ENCODE assay signal across 3 cellular contexts in the genomic region with DNA sequence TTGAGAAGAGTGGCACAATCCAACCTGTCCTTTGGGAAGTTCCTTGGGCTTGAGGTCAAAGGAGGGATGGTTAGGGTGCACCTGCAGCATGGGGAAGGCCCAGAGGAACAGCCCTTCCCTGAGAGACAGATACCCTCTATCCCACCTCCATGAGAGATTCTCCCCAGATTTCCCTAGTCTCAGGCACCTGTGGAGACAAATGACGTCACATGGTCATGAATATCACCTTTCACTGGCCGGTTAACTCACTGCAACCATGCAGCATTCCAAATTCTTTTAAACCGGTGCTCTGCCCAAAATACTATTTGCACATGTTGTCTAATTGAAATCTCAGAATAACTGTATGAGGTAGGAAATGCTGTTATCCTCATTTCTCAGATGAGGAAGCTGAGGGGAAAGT.
TF ChIP-seq lines count a peak whose summit lies in the region.

No MANE protein-coding gene starts in this region.

TF ChIP-seq in HepG2, 621 proteins besides CTCF, POLR2A, EP300 and RAD21:
- peak; percentile 88 for TF ChIP-seq CREB1 (IDR thresholded peaks at IDR 0.05)
- TF ChIP-seq CREB1 (CRISPR knock-in tag; IDR thresholded peaks at IDR 0.05) = no peak
- no peak for TF ChIP-seq PTBP1 (IDR thresholded peaks at IDR 0.05; ENCODE audit: low read depth, low read length, poor library complexity, severe bottlenecking)
- peak; percentile 75; the same call in 1 of the 2 replicates for TF ChIP-seq ATF7 (IDR thresholded peaks at IDR 0.05)
- TF ChIP-seq ATF7 (CRISPR knock-in tag; IDR thresholded peaks at IDR 0.05) = no peak
- no peak for TF ChIP-seq ZNF136 (CRISPR knock-in tag; IDR thresholded peaks at IDR 0.05; ENCODE audit: low read depth)
- no peak for TF ChIP-seq HNRNPL (IDR thresholded peaks at IDR 0.05; ENCODE audit: low read depth, low read length)
- TF ChIP-seq ZBTB42 (CRISPR knock-in tag; IDR thresholded peaks at IDR 0.05) = no peak

TF ChIP-seq in H1, 55 proteins besides CTCF, POLR2A, EP300 and RAD21:
- no peak for TF ChIP-seq TBP (IDR thresholded peaks at IDR 0.05; ENCODE audit: low read depth, low read length)
- no peak for TF ChIP-seq FOSL1 (IDR thresholded peaks at IDR 0.05; ENCODE audit: insufficient read depth, low read depth, low read length)
- TF ChIP-seq BACH1 (IDR thresholded peaks at IDR 0.05; ENCODE audit: low read length) = no peak
- TF ChIP-seq JUN (IDR thresholded peaks at IDR 0.05; ENCODE audit: low read depth, low read length) = no peak
- no peak for TF ChIP-seq JUND (IDR thresholded peaks at IDR 0.05; ENCODE audit: low read length)
- TF ChIP-seq SRF (IDR thresholded peaks at IDR 0.05; ENCODE audit: low read depth, low read length) = no peak
- no peak for TF ChIP-seq ZNF274 (IDR thresholded peaks at IDR 0.05; ENCODE audit: borderline replicate concordance, extremely low read depth, low read length)
- no peak for TF ChIP-seq CHD2 (IDR thresholded peaks at IDR 0.05; ENCODE audit: low read length)
- TF ChIP-seq KDM5A (IDR thresholded peaks at IDR 0.05; ENCODE audit: low read length) = no peak

TF ChIP-seq in HEK293T, 16 proteins besides CTCF, POLR2A, EP300 and RAD21:
- TF ChIP-seq SUZ12 (IDR thresholded peaks at IDR 0.05) = no peak
- TF ChIP-seq ZNF384 (IDR thresholded peaks at IDR 0.05) = no peak
- no peak for TF ChIP-seq SP1 (IDR thresholded peaks at IDR 0.05)
- TF ChIP-seq ARNT (IDR thresholded peaks at IDR 0.05) = no peak
- no peak for TF ChIP-seq NFRKB (IDR thresholded peaks at IDR 0.05)
- no peak for TF ChIP-seq FOXM1 (IDR thresholded peaks at IDR 0.05; ENCODE audit: borderline replicate concordance)
- TF ChIP-seq FOXK2 (IDR thresholded peaks at IDR 0.05) = no peak
- TF ChIP-seq L3MBTL2 (conservative IDR thresholded peaks at IDR 0.05) = no peak
- no peak for TF ChIP-seq TARDBP (IDR thresholded peaks at IDR 0.05)
- TF ChIP-seq CTBP1 (IDR thresholded peaks at IDR 0.05; ENCODE audit: borderline replicate concordance) = no peak
- TF ChIP-seq, protein P1, sequence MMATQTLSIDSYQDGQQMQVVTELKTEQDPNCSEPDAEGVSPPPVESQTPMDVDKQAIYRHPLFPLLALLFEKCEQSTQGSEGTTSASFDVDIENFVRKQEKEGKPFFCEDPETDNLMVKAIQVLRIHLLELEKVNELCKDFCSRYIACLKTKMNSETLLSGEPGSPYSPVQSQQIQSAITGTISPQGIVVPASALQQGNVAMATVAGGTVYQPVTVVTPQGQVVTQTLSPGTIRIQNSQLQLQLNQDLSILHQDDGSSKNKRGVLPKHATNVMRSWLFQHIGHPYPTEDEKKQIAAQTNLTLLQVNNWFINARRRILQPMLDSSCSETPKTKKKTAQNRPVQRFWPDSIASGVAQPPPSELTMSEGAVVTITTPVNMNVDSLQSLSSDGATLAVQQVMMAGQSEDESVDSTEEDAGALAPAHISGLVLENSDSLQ (IDR thresholded peaks at IDR 0.05) = no peak
- TF ChIP-seq BHLHE40 (IDR thresholded peaks at IDR 0.05; ENCODE audit: borderline replicate concordance) = no peak
- TF ChIP-seq ELF4 (IDR thresholded peaks at IDR 0.05) = no peak
- no peak for TF ChIP-seq FOXA1 (IDR thresholded peaks at IDR 0.05)
